In genomic region chr22:38843716-38844660, GRCh38 we compare ENCODE assay signal across 8 cellular contexts. TPM values are rescaled to one million over a fixed set of nuclear protein-coding genes. Genes with fewer than 3 reads are reported as not detected.
DNase-seq lines count a peak whose midpoint lies in the region; ATAC-seq, FAIRE-seq and TF ChIP-seq lines count a peak whose summit lies in the region.

Gene NPTXR (minus strand): TSS chr22:38844028.

- DNase-seq in Calu3 (peak; percentile 64), NB4 (ENCODE audit: low read depth) (peak; percentile 59), dorsolateral prefrontal cortex (peak in 8 of 10 donors; percentile 47 to 78 (median 63)), HepG2 (ENCODE audit: low spot score) (peak; percentile 30)
- peak; percentile 37 for DNase-seq in activated CD4-positive, alpha-beta T cell treated with anti-CD3 and anti-CD28 coated beads for 1 hour
- peak in 5 of 6 experiments; percentile 22 to 44 (median 37) for DNase-seq in stimulated activated naive CD4-positive, alpha-beta T cell (lab: John Stamatoyannopoulos, UW)

- H2AFZ ChIP-seq in HepG2 (ENCODE audit: low read length) = no peak within 1 kb of the TSS

- H3K4me3 ChIP-seq in NB4 (ENCODE audit: low read depth, low read length) (no peak within 1 kb of the TSS), dorsolateral prefrontal cortex (peak within 1 kb of the TSS; percentile 37 to 83 (median 67)), HepG2 (replicated peaks in 1 of 3; ENCODE audit: insufficient read depth in 1 of 3, low read depth in 2 of 3, low read length in 3 of 3) (peak within 1 kb of the TSS; percentile 57 to 83 (median 62))

- intact Hi-C loops in Calu3 (cut with micrococcal nuclease; ENCODE audit: unreplicated experiment) (no loop called here), dorsolateral prefrontal cortex (cut with DNase I) (loop anchor here (1.0 to 2.0 kb wide), 2 partner anchors 27 to 76 kb away; no protein-coding TSS in a partner anchor), HepG2 (cut with micrococcal nuclease; ENCODE audit: unreplicated experiment) (loop anchor here (10.0 kb wide), 1 partner anchor 79 kb away; no protein-coding TSS in a partner anchor)

- TF ChIP-seq POLR2A in NB4 (IDR thresholded peaks at IDR 0.05; ENCODE audit: extremely low read depth, insufficient read length) (no peak), HepG2 (IDR thresholded peaks at IDR 0.05; ENCODE audit: insufficient read depth in 1 of 2, low read depth in 2 of 2, low read length in 2 of 2) (peak in 1 of 2 experiments; percentile 75; a peak in 2 of 4 replicates)

- in situ Hi-C loops in HepG2 (cut with HindIII; ENCODE audit: extremely low pct_ligation_motif_present, low pct_unique_long_range_greater_than_20kb) = no loop called here

- peak within 1 kb of the TSS; percentile 71 for H3K4me3 Mint-ChIP-seq in Calu3 (ENCODE audit: low read depth, unreplicated experiment)

- peaks cover 8% of the 10 kb centered on the region for H3K36me3 Mint-ChIP-seq in Calu3 (ENCODE audit: insufficient read depth, unreplicated experiment)

- peaks cover 79% of the 10 kb centered on the region for H3K4me1 ChIP-seq in HepG2 (ENCODE audit: insufficient read depth, low read length)

- BruUV-seq in Calu3 (replicated peaks; lab: Mats Ljungman, UMichigan) (no TSS peak), HepG2 (replicated peaks; lab: Mats Ljungman, UMichigan) (no TSS peak)

- H3K27me3 Mint-ChIP-seq in Calu3 (ENCODE audit: unreplicated experiment) = peaks cover 90% of the 10 kb centered on the region

- no peaks in the 10 kb centered on the region for H4K20me1 ChIP-seq in HepG2 (ENCODE audit: insufficient read depth, low read length)

- POLR2A ChIA-PET in HepG2 (lab: Yijun Ruan, JAX) = interaction anchor here (1.0 to 1.3 kb wide), 3 partner anchors 17 to 162 kb away, joined by 3 to 5 read pairs (median 3); partner anchors contain the start of gene TOMM22

- peak within 1 kb of the TSS; percentile 77 for H3K27ac Mint-ChIP-seq in Calu3 (ENCODE audit: unreplicated experiment)

- H3K4me2 ChIP-seq in HepG2 (ENCODE audit: low read depth, low read length) = peak within 1 kb of the TSS; percentile 74

- TF ChIP-seq CTCF in Calu3 (IDR thresholded peaks at IDR 0.05; ENCODE audit: unreplicated experiment) (peak; percentile 10), NB4 (IDR thresholded peaks at IDR 0.05; ENCODE audit: low read depth, low read length) (no peak), dorsolateral prefrontal cortex (IDR thresholded peaks at IDR 0.05 in 54 of 56, conservative IDR thresholded peaks at IDR 0.05 in 2 of 56; ENCODE audit: low read depth in 1 of 56, partially characterized antibody in 56 of 56) (no peak), HepG2 (CRISPR knock-in tag; IDR thresholded peaks at IDR 0.05) (no peak)

- H3K27me3 ChIP-seq in dorsolateral prefrontal cortex (no peaks in the 10 kb centered on the region), HepG2 (ENCODE audit: control insufficient read depth in 1 of 2, insufficient read depth in 2 of 2, low read length in 2 of 2) (peaks cover 3 to 17% of the 10 kb centered on the region in 2 experiments; a peak in 4 of 5 replicates)

- H3K36me3 ChIP-seq in HepG2 (replicated peaks in 1 of 2; ENCODE audit: control insufficient read depth in 1 of 2, insufficient read depth in 2 of 2, low read length in 2 of 2) = no peaks in the 10 kb centered on the region

- FAIRE-seq in HepG2 (lab: Jason Lieb, UNC) = no peak

- CTCF ChIA-PET in Calu3 (lab: Charles Lee) (interaction anchor here (5.9 kb wide), 1 partner anchor 74 kb away, joined by 49 read pairs; no protein-coding TSS in a partner anchor), HepG2 (lab: Yijun Ruan, JAX; ENCODE audit: low intra/inter-chr PET ratio, low total read pairs) (interaction anchor here (2.1 kb wide), 1 partner anchor 75 kb away, joined by 9 read pairs; no protein-coding TSS in a partner anchor)

- H3K4me1 Mint-ChIP-seq in Calu3 (ENCODE audit: low read depth, unreplicated experiment) = peaks cover 33% of the 10 kb centered on the region

- H3K9me3 ChIP-seq in HepG2 (ENCODE audit: low read length) = no peaks in the 10 kb centered on the region

- H3K27ac ChIP-seq in dorsolateral prefrontal cortex (peak within 1 kb of the TSS in 55 of 59 donors; percentile 23 to 92 (median 72)), HepG2 (ENCODE audit: extremely low read length, insufficient read depth, low read length) (peak within 1 kb of the TSS; percentile 54)

- no peaks in the 10 kb centered on the region for H3K9me3 Mint-ChIP-seq in Calu3 (ENCODE audit: low read depth, unreplicated experiment)

- no peaks in the 10 kb centered on the region for H3K79me2 ChIP-seq in HepG2 (ENCODE audit: insufficient read depth, low read length)

- TF ChIP-seq EP300 in HepG2 (IDR thresholded peaks at IDR 0.05; ENCODE audit: low read depth in 2 of 2, low read length in 2 of 2) (no peak; a peak in 1 of 4 replicates), HepG2 (CRISPR knock-in tag; IDR thresholded peaks at IDR 0.05; ENCODE audit: borderline replicate concordance) (no peak)

- no peak for TF ChIP-seq RAD21 in HepG2 (CRISPR knock-in tag; IDR thresholded peaks at IDR 0.05)

- H3K9ac ChIP-seq in HepG2 (ENCODE audit: insufficient read depth, low read depth, low read length) = peak within 1 kb of the TSS; percentile 67

- 4% methylated on average over 8 of the region's 109 CpGs for WGBS in HepG2 (ENCODE audit: low lambda C conversion rate)

- ATAC-seq in HepG2 = peak; percentile 64
- no peak for ATAC-seq in GM18873 (IDR thresholded peaks at IDR 0.05; ENCODE audit: low FRiP score, unreplicated experiment)
- ATAC-seq in HG03439 (IDR thresholded peaks at IDR 0.05; ENCODE audit: unreplicated experiment) = no peak

TF ChIP-seq in HepG2, 621 proteins besides CTCF, POLR2A, EP300 and RAD21 (continues in another document):
- TF ChIP-seq SPEN (CRISPR knock-in tag; IDR thresholded peaks at IDR 0.05; ENCODE audit: low read depth) (peak; percentile 27; the same call in 1 of the 2 replicates), SKI (IDR thresholded peaks at IDR 0.05; ENCODE audit: partially characterized antibody) (peak; percentile 38), CAMTA2 (CRISPR knock-in tag; IDR thresholded peaks at IDR 0.05; ENCODE audit: borderline replicate concordance) (0 out of 2 replicates have a peak, but pooled peaks have one; percentile 59), ZNF839 (CRISPR knock-in tag; IDR thresholded peaks at IDR 0.05; ENCODE audit: borderline replicate concordance) (peak; percentile 34; the same call in 1 of the 2 replicates), TFDP1 (CRISPR knock-in tag; IDR thresholded peaks at IDR 0.05; ENCODE audit: borderline replicate concordance) (no peak), KDM5A (IDR thresholded peaks at IDR 0.05; ENCODE audit: borderline replicate concordance, low read length) (no peak), SP5 (CRISPR knock-in tag; IDR thresholded peaks at IDR 0.05; ENCODE audit: borderline replicate concordance, low read depth) (0 out of 2 replicates have a peak, but pooled peaks have one; percentile 41), HOXA7 (CRISPR knock-in tag; IDR thresholded peaks at IDR 0.05) (no peak), ZNF652 (CRISPR knock-in tag; IDR thresholded peaks at IDR 0.05; ENCODE audit: borderline replicate concordance, low read depth) (peak; percentile 80)
- TF ChIP-seq, protein P1, sequence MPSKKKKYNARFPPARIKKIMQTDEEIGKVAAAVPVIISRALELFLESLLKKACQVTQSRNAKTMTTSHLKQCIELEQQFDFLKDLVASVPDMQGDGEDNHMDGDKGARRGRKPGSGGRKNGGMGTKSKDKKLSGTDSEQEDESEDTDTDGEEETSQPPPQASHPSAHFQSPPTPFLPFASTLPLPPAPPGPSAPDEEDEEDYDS (CRISPR knock-in tag; IDR thresholded peaks at IDR 0.05) = no peak

RNA-seq across cellular contexts. Expression of gene NPTXR, which starts in this region (rescaled TPM):
- total RNA-seq in Calu3 (2022) = 6.1 and 6.6 TPM in 2 replicates
- total RNA-seq in dorsolateral prefrontal cortex = 100 to 1,000 TPM in 114 of 120 experiments, 10 to 100 TPM in 6; 57.3 to 255 (median 154) TPM
- 2.5 and 2.6 TPM in 2 replicates for total RNA-seq in HepG2 (2016; rRNA removed; fragmentation: Illumina TruSeq; extraction: Trizol)
- 0.44 and 0.51 TPM in 2 replicates for total RNA-seq in HepG2 (2016; cell fraction: cytosol; rRNA removed; fragmentation: Illumina TruSeq; extraction: Trizol; ENCODE audit: low read depth)
- 2.1 and 2.5 TPM in 2 replicates for total RNA-seq in HepG2 (2016; cell fraction: insoluble cytoplasmic fraction; rRNA removed; fragmentation: Illumina TruSeq; extraction: Trizol)
- total RNA-seq in HepG2 (2016; cell fraction: membrane; rRNA removed; fragmentation: Illumina TruSeq; extraction: Trizol) = 2.4 TPM in 2 replicates
- 5.7 and 7.1 TPM in 2 replicates for total RNA-seq in HepG2 (2016; cell fraction: nucleus; rRNA removed; fragmentation: Illumina TruSeq; extraction: Trizol)
- polyA plus RNA-seq in HepG2 (2011; rRNA removed) = 4.8 and 6.7 TPM in 2 replicates
- polyA plus RNA-seq in HepG2 (2011; cell fraction: cytosol; rRNA removed) = 4.4 and 4.7 TPM in 2 replicates
- 7.5 and 8.6 TPM in 2 replicates for polyA plus RNA-seq in HepG2 (2011; cell fraction: nucleus; rRNA removed)
- 13.2 and 13.3 TPM in 2 replicates for polyA plus RNA-seq in HepG2 (2012)
- polyA plus RNA-seq in HepG2 (2016; cell fraction: cytosol; fragmentation: Illumina TruSeq; extraction: Trizol; ENCODE audit: low read depth) = 0.61 and 0.71 TPM in 2 replicates
- 3.2 and 4.5 TPM in 2 replicates for polyA plus RNA-seq in HepG2 (2016; cell fraction: insoluble cytoplasmic fraction; fragmentation: Illumina TruSeq; extraction: Trizol; ENCODE audit: low read depth)
- polyA plus RNA-seq in HepG2 (2016; cell fraction: membrane; fragmentation: Illumina TruSeq; extraction: Trizol; ENCODE audit: low read depth) = 1.6 and 1.8 TPM in 2 replicates
- polyA plus RNA-seq in HepG2 (2016; cell fraction: nucleus; fragmentation: Illumina TruSeq; extraction: Trizol; ENCODE audit: insufficient read depth, low read depth) = 13.4 and 14.4 TPM in 2 replicates
- polyA minus RNA-seq in HepG2 (2011; rRNA and poly(A)+ RNA removed; ENCODE audit: low replicate concordance) = 2.5 and 11.6 TPM in 2 replicates
- polyA minus RNA-seq in HepG2 (2011; cell fraction: cytosol; rRNA and poly(A)+ RNA removed) = 6.9 and 7.3 TPM in 2 replicates
- 2.4 and 3.4 TPM in 2 replicates for polyA minus RNA-seq in HepG2 (2011; cell fraction: nucleus; rRNA and poly(A)+ RNA removed)
